1 cellular context compared by ENCODE assay signal in genomic region chr5:83353774-83354173, GRCh38.
TF ChIP-seq lines count a peak whose summit lies in the region.

No MANE protein-coding gene starts in this region.

TF ChIP-seq in K562, 482 proteins besides CTCF, POLR2A, EP300 and RAD21 (continued from another document):
- TF ChIP-seq TCF3 (CRISPR knock-in tag; IDR thresholded peaks at IDR 0.05) = peak; percentile 24; the same call in 1 of the 2 replicates
- peak; percentile 72 for TF ChIP-seq TAL1 (IDR thresholded peaks at IDR 0.05)
- peak; percentile 69; the same call in 1 of the 2 replicates for TF ChIP-seq DPF2 (IDR thresholded peaks at IDR 0.05)
- no peak for TF ChIP-seq POLR3G (IDR thresholded peaks at IDR 0.05; ENCODE audit: extremely low read depth, insufficient read length, insufficient replicate concordance)
- TF ChIP-seq NCOR1 (IDR thresholded peaks at IDR 0.05) = peak; percentile 35; the same call in 1 of the 2 replicates
- no peak for TF ChIP-seq CEBPB (tag; IDR thresholded peaks at IDR 0.05)
- TF ChIP-seq BCL6 (CRISPR knock-in tag; IDR thresholded peaks at IDR 0.05) = no peak
- TF ChIP-seq FOSL1 (tag; conservative IDR thresholded peaks at IDR 0.05) = 0 out of 2 replicates have a peak, but pooled peaks have one; percentile 29
